Comparison of ENCODE assay signal across 23 cellular contexts in the genomic region with DNA sequence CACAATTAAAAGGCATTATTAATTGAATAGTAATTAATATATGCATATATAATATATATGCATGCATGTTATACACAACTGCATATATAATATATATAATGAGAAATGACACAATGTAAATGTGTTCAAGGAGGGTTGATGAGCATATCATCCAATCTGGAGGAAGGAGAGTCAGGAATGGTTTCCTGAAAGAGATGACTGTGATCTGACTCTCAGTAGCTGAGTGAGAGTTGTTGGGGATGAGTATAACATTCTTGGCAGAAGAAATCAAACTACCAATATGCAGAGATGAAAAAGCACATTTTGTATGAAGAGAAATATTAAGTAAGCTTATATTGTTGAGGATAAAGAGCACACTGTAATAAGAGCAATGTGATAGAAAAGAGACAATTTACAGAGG. TPM values are rescaled to one million over a fixed set of nuclear protein-coding genes. Genes with fewer than 3 reads are reported as not detected.
"Had no signal": no experiment of that assay in that cellular context is flagged by ENCODE, and none has a peak within 500 bp of the region (broad histone marks: within the 10 kb centered on the region; RNA-seq: fewer than 3 reads in every experiment).

No MANE protein-coding gene starts in this region.

- H3K4me1 ChIP-seq: adrenal gland, heart left ventricle, sigmoid colon, testis, upper lobe of left lung had no signal

- ATAC-seq: esophagus mucosa; heart left ventricle; stimulated activated naive CD8-positive, alpha-beta T cell treated with anti-CD3 and anti-CD28 coated beads, Interleukin-15, amount 100 ng/mL, for 72 hours had no signal

- DNase-seq: activated CD4-positive, alpha-beta memory T cell treated with anti-CD3 and anti-CD28 coated beads, Interleukin-2, amount 10 ng/mL, durations not matched to agents 7 days and 5 days; activated CD4-positive, alpha-beta T cell treated with anti-CD3 and anti-CD28 coated beads for 1 hour; activated naive CD4-positive, alpha-beta T cell treated with anti-CD3 and anti-CD28 coated beads, Interleukin-2, amount 10 ng/mL, durations not matched to agents 7 days and 5 days; activated T-cell treated with anti-CD3 and anti-CD28 coated beads, Interleukin-2, amount 50 U/mL, for 24 hours; adrenal gland; dorsolateral prefrontal cortex; heart left ventricle; immature natural killer cell; midbrain; ovary; sigmoid colon; stimulated activated CD4-positive, alpha-beta T cell treated with anti-CD3 and anti-CD28 coated beads, Interleukin-1b, Interleukin-23, amount 100 ng/mL, for 48 hours; stimulated activated naive CD8-positive, alpha-beta T cell treated with anti-CD3 and anti-CD28 coated beads, Interleukin-15, amount 100 ng/mL, for 72 hours; T-helper 9 cell; testis; upper lobe of left lung had no signal

- H3K4me3 ChIP-seq: adrenal gland, dorsolateral prefrontal cortex, heart left ventricle, ovary, sigmoid colon, testis, upper lobe of left lung had no signal

- H3K36me3 ChIP-seq: adrenal gland, heart left ventricle, ovary, sigmoid colon, upper lobe of left lung had no signal

- H3K9me3 ChIP-seq: adrenal gland, ovary, sigmoid colon, testis, upper lobe of left lung had no signal

- FAIRE-seq: frontal cortex had no signal

- H3K27ac ChIP-seq: adrenal gland, dorsolateral prefrontal cortex, heart left ventricle, ovary, sigmoid colon, testis, upper lobe of left lung had no signal

- H3K27me3 ChIP-seq: adrenal gland, dorsolateral prefrontal cortex, heart left ventricle, ovary, sigmoid colon, testis, upper lobe of left lung had no signal

RNA-seq across cellular contexts. Expression of a gene that starts 37.3 kb away (rescaled TPM):
- total RNA-seq: activated CD4-positive, alpha-beta memory T cell treated with anti-CD3 and anti-CD28 coated beads, Interleukin-2, amount 10 ng/mL, durations not matched to agents 7 days and 5 days; adrenal gland; cardiac septum; dorsolateral prefrontal cortex; esophagus mucosa; frontal cortex; heart left ventricle; lower leg skin; myocyte; ovary; pulmonary artery endothelial cell; sigmoid colon; upper lobe of left lung had no signal
- polyA plus RNA-seq: adrenal gland, heart left ventricle, immature natural killer cell, neural cell, ovary, sigmoid colon had no signal

RNA-seq across cellular contexts. Expression of a gene that starts 52.4 kb away (rescaled TPM):
- total RNA-seq: activated CD4-positive, alpha-beta memory T cell treated with anti-CD3 and anti-CD28 coated beads, Interleukin-2, amount 10 ng/mL, durations not matched to agents 7 days and 5 days; adrenal gland; cardiac septum; esophagus mucosa; frontal cortex; heart left ventricle; lower leg skin; myocyte; ovary; pulmonary artery endothelial cell; sigmoid colon; upper lobe of left lung had no signal
- polyA plus RNA-seq: adrenal gland, heart left ventricle, immature natural killer cell, neural cell, sigmoid colon had no signal
